In the genomic region with DNA sequence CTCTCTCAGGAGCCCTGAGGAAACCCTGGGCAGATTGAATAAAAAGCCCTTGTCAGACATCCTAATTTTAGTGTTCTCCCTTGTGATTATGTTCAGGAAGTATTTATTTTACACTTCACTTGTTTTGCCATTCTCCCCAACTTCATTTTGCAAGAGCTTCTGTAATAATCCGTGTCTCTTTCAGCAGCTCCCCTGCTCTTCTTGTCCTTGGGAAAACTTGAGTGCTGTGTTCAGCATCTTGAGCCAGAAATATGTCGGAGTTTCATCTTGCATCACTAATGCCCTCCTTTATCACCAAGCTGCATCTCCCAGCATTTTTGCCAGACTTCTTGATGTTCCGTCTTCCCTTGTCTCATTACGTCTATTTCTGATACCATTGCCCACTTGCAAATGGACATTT, we compare ENCODE assay signal across 22 cellular contexts.
A peak's percentile ranks its signal among the peaks of the same experiment; 100 is the strongest.
DNase-seq lines count a peak whose midpoint lies in the region; ATAC-seq lines count a peak whose summit lies in the region.
"Had no signal": no experiment of that assay in that cellular context is flagged by ENCODE, and none has a peak within 500 bp of the region (broad histone marks: within the 10 kb centered on the region; RNA-seq: fewer than 3 reads in every experiment).

No MANE protein-coding gene starts in this region.

- no peaks in the 10 kb centered on the region for H3K4me1 Mint-ChIP-seq in activated T-cell treated with anti-CD3 and anti-CD28 coated beads, Interleukin-2, amount 50 U/mL, for 72 hours (ENCODE audit: low read depth)
- H3K4me1 Mint-ChIP-seq: CD14-positive monocyte; CD4-positive, alpha-beta memory T cell; CD4-positive, CD25-positive, alpha-beta regulatory T cell; CD8-positive, alpha-beta memory T cell had no signal

- H3K4me2 ChIP-seq in BLaER1 treated with 17β-estradiol and CSF1 and Interleukin-3, amounts not matched to agents 10 nM and 100 nM = peak overlapping the region; percentile 26 to 89 (median 81)
- H3K4me2 ChIP-seq: A549 had no signal

- H3K4me3 Mint-ChIP-seq in activated T-cell treated with anti-CD3 and anti-CD28 coated beads, Interleukin-2, amount 50 U/mL, for 72 hours = no peak overlapping the region
- H3K4me3 Mint-ChIP-seq: CD14-positive monocyte; CD4-positive, alpha-beta memory T cell; CD4-positive, CD25-positive, alpha-beta regulatory T cell; CD8-positive, alpha-beta memory T cell had no signal

- H3K27me3 Mint-ChIP-seq in activated T-cell treated with anti-CD3 and anti-CD28 coated beads, Interleukin-2, amount 50 U/mL, for 72 hours (ENCODE audit: low read depth) = no peaks in the 10 kb centered on the region
- H3K27me3 Mint-ChIP-seq: CD4-positive, CD25-positive, alpha-beta regulatory T cell had no signal

- no peaks in the 10 kb centered on the region for H3K36me3 Mint-ChIP-seq in activated T-cell treated with anti-CD3 and anti-CD28 coated beads, Interleukin-2, amount 50 U/mL, for 72 hours (ENCODE audit: insufficient read depth in 2 of 2)
- H3K36me3 Mint-ChIP-seq: CD14-positive monocyte; CD4-positive, alpha-beta memory T cell; CD4-positive, CD25-positive, alpha-beta regulatory T cell; CD8-positive, alpha-beta memory T cell had no signal

- H4K20me1 ChIP-seq in BLaER1 treated with 17β-estradiol and CSF1 and Interleukin-3, amounts not matched to agents 10 nM and 100 nM = peaks cover 0 to 31% (median 5%) of the 10 kb centered on the region in 11 experiments; a peak in 8 of 22 replicates

- H3K9me3 ChIP-seq in BLaER1 treated with 17β-estradiol and CSF1 and Interleukin-3, amounts not matched to agents 10 nM and 100 nM (replicated peaks in 1 of 11) = no peaks in the 10 kb centered on the region
- H3K9me3 ChIP-seq: A549, BE2C had no signal

- peaks cover 26 to 42% (median 36%) of the 10 kb centered on the region in 10 experiments for H3K4me1 ChIP-seq in BLaER1 treated with 17β-estradiol and CSF1 and Interleukin-3, amounts not matched to agents 10 nM and 100 nM
- H3K4me1 ChIP-seq: A549 had no signal

- no peak for ATAC-seq in activated T-cell treated with anti-CD3 and anti-CD28 coated beads, Interleukin-2, amount 50 U/mL, for 72 hours (replicated peaks in 1 of 2)
- ATAC-seq in HG03025 (IDR thresholded peaks at IDR 0.05; ENCODE audit: low FRiP score, unreplicated experiment) = no peak
- ATAC-seq: A549, GM12878 had no signal

- peak overlapping the region in 3 of 11 experiments; percentile 5 to 56 (median 54); a peak in 3 of 22 replicates for H3K27ac ChIP-seq in BLaER1 treated with 17β-estradiol and CSF1 and Interleukin-3, amounts not matched to agents 10 nM and 100 nM
- H3K27ac ChIP-seq: 22Rv1, A549 had no signal

- peak overlapping the region in 1 of 11 experiments; percentile 14; a peak in 1 of 22 replicates for H3K9ac ChIP-seq in BLaER1 treated with 17β-estradiol and CSF1 and Interleukin-3, amounts not matched to agents 10 nM and 100 nM

- no peak overlapping the region for H3K4me3 ChIP-seq in BLaER1 treated with 17β-estradiol and CSF1 and Interleukin-3, amounts not matched to agents 10 nM and 100 nM
- H3K4me3 ChIP-seq: A549, GM12878 had no signal

- H3K9me3 Mint-ChIP-seq in activated T-cell treated with anti-CD3 and anti-CD28 coated beads, Interleukin-2, amount 50 U/mL, for 72 hours = peaks cover 0 to 1% of the 10 kb centered on the region in 2 donors

- H3K27me3 ChIP-seq in BLaER1 treated with 17β-estradiol and CSF1 and Interleukin-3, amounts not matched to agents 10 nM and 100 nM = peaks cover 59 to 96% (median 84%) of the 10 kb centered on the region in 11 experiments
- H3K27me3 ChIP-seq: BE2C had no signal

- H3K36me3 ChIP-seq in BLaER1 treated with 17β-estradiol and CSF1 and Interleukin-3, amounts not matched to agents 10 nM and 100 nM = no peaks in the 10 kb centered on the region
- H3K36me3 ChIP-seq: BE2C had no signal

- DNase-seq in DMS79 treated with DMSO at 0.1 percent for 48 hours (lab: John Stamatoyannopoulos, UW) = peak; percentile 27
- DNase-seq in DMS79 (lab: John Stamatoyannopoulos, UW) = no peak
- no peak for DNase-seq in activated T-cell treated with anti-CD3 and anti-CD28 coated beads, Interleukin-2, amount 50 U/mL, for 72 hours
- DNase-seq: ACHN; BE2C; C1 segment of cervical spinal cord; CD4-positive, alpha-beta memory T cell; CD4-positive, CD25-positive, alpha-beta regulatory T cell; CD8-positive, alpha-beta memory T cell; COR-L47; DMS 273 treated with DMSO at 0.1 percent for 48 hours; DMS153; DMS53; DND-41; EL; GDM1 had no signal

- no peak overlapping the region for H3K27ac Mint-ChIP-seq in activated T-cell treated with anti-CD3 and anti-CD28 coated beads, Interleukin-2, amount 50 U/mL, for 72 hours
- H3K27ac Mint-ChIP-seq: CD14-positive monocyte; CD4-positive, alpha-beta memory T cell; CD4-positive, CD25-positive, alpha-beta regulatory T cell; CD8-positive, alpha-beta memory T cell had no signal
